In the genomic region with DNA sequence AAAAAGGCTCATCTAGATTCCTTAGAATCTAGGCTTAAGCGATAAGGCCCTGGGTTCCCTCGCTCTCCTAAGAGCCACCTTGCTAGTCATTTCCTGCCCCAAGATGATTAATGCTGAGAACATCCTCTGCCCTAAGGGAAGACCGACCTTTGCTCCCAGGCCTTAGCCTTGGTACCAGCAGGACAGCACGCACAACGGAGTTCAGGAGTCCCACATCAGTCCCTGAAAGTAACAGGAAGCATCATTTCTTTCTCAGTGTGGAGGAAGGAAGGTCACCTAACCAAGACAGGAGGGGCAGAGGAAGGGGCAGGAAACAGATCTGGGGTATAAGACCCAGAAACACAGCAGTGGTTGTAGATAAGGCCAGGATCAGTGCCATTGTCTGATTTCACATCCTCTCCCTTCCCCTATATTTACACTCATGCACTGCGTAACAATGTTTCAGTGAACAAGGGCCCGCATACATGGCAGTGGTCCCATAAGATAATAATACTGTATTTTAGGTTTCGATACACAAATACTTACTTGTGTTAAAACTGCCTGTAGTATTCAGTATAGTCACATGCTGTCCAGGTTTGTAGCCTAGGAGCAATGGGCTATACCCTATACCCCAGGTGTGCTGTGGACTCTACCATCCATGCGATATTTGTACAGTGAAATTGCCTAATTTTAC, we compare ENCODE assay signal across 9 cellular contexts. TPM values are rescaled to one million over a fixed set of nuclear protein-coding genes. Genes with fewer than 3 reads are reported as not detected.
DNase-seq lines count a peak whose midpoint lies in the region; FAIRE-seq and TF ChIP-seq lines count a peak whose summit lies in the region.
"Had no signal": no experiment of that assay in that cellular context is flagged by ENCODE, and none has a peak within 500 bp of the region (broad histone marks: within the 10 kb centered on the region; RNA-seq: fewer than 3 reads in every experiment).

No MANE protein-coding gene starts in this region.

- H3K4me1 Mint-ChIP-seq in endothelial cell (ENCODE audit: unreplicated experiment) (peaks cover 38% of the 10 kb centered on the region), chondrocyte (ENCODE audit: low read depth) (peaks cover 13% of the 10 kb centered on the region)

- H3K4me1 ChIP-seq in trophoblast cell (ENCODE audit: control insufficient read depth in 1 of 2, insufficient read depth in 2 of 2, low read length in 2 of 2), result peaks cover 8 to 16% of the 10 kb centered on the region in 2 experiments

- H3K27ac Mint-ChIP-seq in endothelial cell (ENCODE audit: unreplicated experiment) (peak overlapping the region; percentile 93), chondrocyte (ENCODE audit: unreplicated experiment) (no peak overlapping the region)

- H3K9me3 ChIP-seq in trophoblast cell (ENCODE audit: insufficient read depth, low read depth, low read length), result peaks cover 2% of the 10 kb centered on the region

- TF ChIP-seq CTCF in endothelial cell (IDR thresholded peaks at IDR 0.05; ENCODE audit: unreplicated experiment), result no peak
- no peak for TF ChIP-seq CTCF in chondrocyte (IDR thresholded peaks at IDR 0.05)

- H3K4ac ChIP-seq in trophoblast cell (ENCODE audit: low read depth, low read length), result no peak overlapping the region

- H3K18ac ChIP-seq in trophoblast cell (ENCODE audit: low read length), result no peak overlapping the region

- no peak overlapping the region for H3K4me3 ChIP-seq in trophoblast cell (ENCODE audit: low read depth, low read length)

- no peak overlapping the region for H4K91ac ChIP-seq in trophoblast cell (ENCODE audit: low read depth, low read length)

- H3K27me3 ChIP-seq in trophoblast cell (ENCODE audit: insufficient read depth, low read length), result no peaks in the 10 kb centered on the region

- H3K27me3 Mint-ChIP-seq in endothelial cell (ENCODE audit: unreplicated experiment), result peaks cover 10% of the 10 kb centered on the region
- no peaks in the 10 kb centered on the region for H3K27me3 Mint-ChIP-seq in chondrocyte (ENCODE audit: low read depth)

- H3K23ac ChIP-seq in trophoblast cell (ENCODE audit: low read length), result no peak overlapping the region

- DNase-seq in H4 (ENCODE audit: low spot score) (peak; percentile 6), RCC 7860 (ENCODE audit: low spot score) (peak; percentile 97), endothelial cell (ENCODE audit: low spot score) (peak; percentile 60), trophoblast cell (peak; percentile 98 to 99), NCI-H2196 (lab: John Stamatoyannopoulos, UW; ENCODE audit: unreplicated experiment) (no peak), SIG-M5 (lab: John Stamatoyannopoulos, UW) (no peak), chondrocyte (ENCODE audit: low spot score) (no peak)
- DNase-seq: erythroblast; stimulated activated CD4-positive, alpha-beta T cell treated with anti-CD3 and anti-CD28 coated beads, Interleukin-2, amount 100 ng/mL, for 48 hours had no signal

- peaks cover 1% of the 10 kb centered on the region for H3K79me1 ChIP-seq in trophoblast cell (ENCODE audit: low read length)

- peaks cover 5% of the 10 kb centered on the region for H3K9me3 Mint-ChIP-seq in endothelial cell (ENCODE audit: unreplicated experiment)
- peaks cover 6% of the 10 kb centered on the region for H3K9me3 Mint-ChIP-seq in chondrocyte (ENCODE audit: low read depth)

- H2BK5ac ChIP-seq in trophoblast cell (ENCODE audit: low read depth, low read length, poor library complexity), result no peak overlapping the region

- peak overlapping the region; percentile 36 for H3K27ac ChIP-seq in trophoblast cell (ENCODE audit: low read depth, low read length)

- peaks cover 0 to 2% of the 10 kb centered on the region in 2 experiments for H3K36me3 ChIP-seq in trophoblast cell (ENCODE audit: control insufficient read depth in 1 of 2, insufficient read depth in 2 of 2, low read length in 2 of 2)

- FAIRE-seq in RCC 7860 (lab: Jason Lieb, UNC), result peak; percentile 97

- H2BK12ac ChIP-seq in trophoblast cell (ENCODE audit: low read length), result no peak overlapping the region

- H3K36me3 Mint-ChIP-seq in endothelial cell (ENCODE audit: low read depth, unreplicated experiment) (peaks cover 10% of the 10 kb centered on the region), chondrocyte (ENCODE audit: low read depth) (no peaks in the 10 kb centered on the region)

- H3K4me2 ChIP-seq in trophoblast cell (ENCODE audit: low read length), result no peak overlapping the region

- no peak overlapping the region for H2BK120ac ChIP-seq in trophoblast cell (ENCODE audit: insufficient read depth, low read length, poor library complexity)

- no peak overlapping the region for H2AK5ac ChIP-seq in trophoblast cell (ENCODE audit: low read length)

- no peak overlapping the region for H2AFZ ChIP-seq in trophoblast cell (ENCODE audit: insufficient read depth, low read length, poor library complexity)

- no peak overlapping the region for H3K9ac ChIP-seq in trophoblast cell (ENCODE audit: low read length)

- WGBS in trophoblast cell (ENCODE audit: extremely low coverage, insufficient coverage, insufficient read length), result no CpG with 5 or more reads among the region's 9 CpGs

- no peak overlapping the region for H4K12ac ChIP-seq in trophoblast cell (ENCODE audit: low read depth, low read length)

- H3K14ac ChIP-seq in trophoblast cell (ENCODE audit: low read length), result no peak overlapping the region

- no peaks in the 10 kb centered on the region for H3K79me2 ChIP-seq in trophoblast cell (ENCODE audit: control insufficient read depth, insufficient read depth, low read length, poor library complexity)

- no peak overlapping the region for H4K8ac ChIP-seq in trophoblast cell (ENCODE audit: low read depth, low read length)

- H3K4me3 Mint-ChIP-seq in endothelial cell (ENCODE audit: unreplicated experiment) (no peak overlapping the region), chondrocyte (ENCODE audit: unreplicated experiment) (no peak overlapping the region)

RNA-seq across cellular contexts. Expression of gene FAM107B, which starts 8.1 kb away (rescaled TPM):
- total RNA-seq in H4 (2014; rRNA removed; shearing (Covaris generic)), result 10.0 and 16.2 TPM in 2 replicates
- total RNA-seq in endothelial cell (ENCODE audit: unreplicated experiment), result 462 TPM
- 70.9 and 75.6 TPM in 2 replicates for polyA plus RNA-seq in trophoblast cell (2013)
- 13.8 to 29.6 TPM (median 29.1 TPM) in 3 replicates for total RNA-seq in chondrocyte

RNA-seq across cellular contexts. Expression of gene CDNF, which starts 55.0 kb away (rescaled TPM):
- 0.10 TPM in 1 of 2 replicates, not detected in the other for total RNA-seq in H4 (2014; rRNA removed; shearing (Covaris generic))
- total RNA-seq in endothelial cell (ENCODE audit: unreplicated experiment), result 1.9 TPM
- polyA plus RNA-seq in trophoblast cell (2013), result 0.86 and 1.1 TPM in 2 replicates
- 0.32 to 1.9 TPM (median 0.69 TPM) in 3 replicates for total RNA-seq in chondrocyte

RNA-seq across cellular contexts. Expression of gene HSPA14, which starts 55.3 kb away (rescaled TPM):
- total RNA-seq in H4 (2014; rRNA removed; shearing (Covaris generic)), result 16.3 and 19.5 TPM in 2 replicates
- total RNA-seq in endothelial cell (ENCODE audit: unreplicated experiment) (14.2 TPM), chondrocyte (6.8 to 10.2 TPM (median 7.0 TPM) in 3 replicates)
- polyA plus RNA-seq in trophoblast cell (2013), result 20.9 and 21.3 TPM in 2 replicates

RNA-seq across cellular contexts. Expression of gene MSANTD7, which starts 55.3 kb away (rescaled TPM):
- total RNA-seq in H4 (2014; rRNA removed; shearing (Covaris generic)), result 17.5 and 18.4 TPM in 2 replicates
- total RNA-seq in endothelial cell (ENCODE audit: unreplicated experiment), result 17.9 TPM
- 11.5 and 12.0 TPM in 2 replicates for polyA plus RNA-seq in trophoblast cell (2013)
- 11.3 to 13.4 TPM (median 12.3 TPM) in 3 replicates for total RNA-seq in chondrocyte

Comparison
In these comparisons a context has a peak if more than half of its experiments do, and no peak if none do; other contexts are left out.
1. DNase-seq: peak in H4 (single experiment), RCC 7860 (single experiment), endothelial cell (single experiment) and trophoblast cell (2 of 2); none in NCI-H2196 (single experiment), SIG-M5 (single experiment) and chondrocyte (single experiment).
2. RNA of gene FAM107B, which starts 8.1 kb away (total RNA-seq): 462 TPM in endothelial cell (single experiment); 13.8 to 29.6 TPM in chondrocyte and 10.0 to 16.2 TPM in H4; every median in the first group is over 10 times any median in the second.